ENCODE assay signal across 8 cellular contexts in genomic region chr3:11236588-11237461, GRCh38. TPM values are rescaled to one million over a fixed set of nuclear protein-coding genes. Genes with fewer than 3 reads are reported as not detected.
DNase-seq lines count a peak whose midpoint lies in the region; ATAC-seq, FAIRE-seq and TF ChIP-seq lines count a peak whose summit lies in the region.

No MANE protein-coding gene starts in this region.

- intact Hi-C loops in endothelial cell of umbilical vein (cut with micrococcal nuclease) = loop anchor here (1.0 kb wide), 1 partner anchor 98 kb away; no protein-coding TSS in a partner anchor

- peak; percentile 57 for DNase-seq in BE2C
- peak; percentile 84 for DNase-seq in NCI-H345 (lab: John Stamatoyannopoulos, UW)
- peak; percentile 49 to 72 for DNase-seq in activated CD8-positive, alpha-beta memory T cell treated with anti-CD3 and anti-CD28 coated beads for 1 hour (ENCODE audit: extremely low read depth in 1 of 2, low read depth in 1 of 2)
- DNase-seq in endothelial cell of umbilical vein (ENCODE audit: low read depth, low spot score) = peak; percentile 61
- DNase-seq in naive B cell = peak; percentile 67
- peak; percentile 70 for DNase-seq in stimulated activated naive CD4-positive, alpha-beta T cell treated with Interleukin-2 at 50 U/mL for 16 hours (lab: John Stamatoyannopoulos, UW)
- DNase-seq in putamen (ENCODE audit: low spot score) = no peak

- H3K4me1 Mint-ChIP-seq in naive B cell = no peaks in the 10 kb centered on the region

- BruUV-seq in endothelial cell of umbilical vein (replicated peaks; lab: Mats Ljungman, UMichigan) = no TSS peak

- no peak overlapping the region for H3K27ac Mint-ChIP-seq in naive B cell

- H4K20me1 ChIP-seq in endothelial cell of umbilical vein (replicated peaks; ENCODE audit: control insufficient read depth, extremely low read depth, insufficient read depth, low read length) = no peaks in the 10 kb centered on the region

- peak overlapping the region; percentile 9 for H3K9ac ChIP-seq in endothelial cell of umbilical vein (replicated peaks; ENCODE audit: extremely low read depth, insufficient read depth, low read length)

- peak; percentile 49 for ATAC-seq in GM21576 (IDR thresholded peaks at IDR 0.05; ENCODE audit: unreplicated experiment)
- ATAC-seq in naive B cell (ENCODE audit: low read depth in 2 of 2) = peak; percentile 69 to 85

- POLR2A ChIA-PET in endothelial cell of umbilical vein (lab: Charles Lee) = no interaction called here

- H3K36me3 ChIP-seq in BE2C (no peaks in the 10 kb centered on the region), endothelial cell of umbilical vein (ENCODE audit: control insufficient read depth in 2 of 2, extremely low read depth in 1 of 2, insufficient read depth in 2 of 2, low read length in 2 of 2) (peaks cover 0 to 4% of the 10 kb centered on the region in 2 experiments)

- H3K27ac ChIP-seq in endothelial cell of umbilical vein (ENCODE audit: insufficient read depth, low read depth, low read length) = peak overlapping the region; percentile 40

- dilution Hi-C loops in endothelial cell of umbilical vein (cut with MboI; ENCODE audit: extremely low pct_ligation_motif_present, low sequenced_read_pairs) = no loop called here

- TF ChIP-seq POLR2A in endothelial cell of umbilical vein (IDR thresholded peaks at IDR 0.05; ENCODE audit: low read depth, low read length) = no peak

- no peaks in the 10 kb centered on the region for H3K9me1 ChIP-seq in endothelial cell of umbilical vein (replicated peaks; ENCODE audit: control insufficient read depth, extremely low read depth, insufficient read depth, low read length)

- peaks cover 15 to 29% (median 23%) of the 10 kb centered on the region in 3 donors for H3K27me3 Mint-ChIP-seq in naive B cell

- no peaks in the 10 kb centered on the region for H3K36me3 Mint-ChIP-seq in naive B cell

- no peak overlapping the region for H2AFZ ChIP-seq in endothelial cell of umbilical vein (ENCODE audit: low read depth, low read length)

- H3K4me1 ChIP-seq in BE2C (no peaks in the 10 kb centered on the region), endothelial cell of umbilical vein (ENCODE audit: control insufficient read depth, extremely low read depth, insufficient read depth, low read length) (peaks cover 23% of the 10 kb centered on the region)

- H3K79me2 ChIP-seq in endothelial cell of umbilical vein (ENCODE audit: control insufficient read depth, insufficient read depth, low read length) = peaks cover 45% of the 10 kb centered on the region

- H3K9me3 Mint-ChIP-seq in naive B cell = peaks cover 0 to 12% (median 1%) of the 10 kb centered on the region in 7 donors

- TF ChIP-seq CTCF in BE2C (IDR thresholded peaks at IDR 0.05; ENCODE audit: low read depth, low read length) = peak; percentile 68
- peak; percentile 75 to 78 for TF ChIP-seq CTCF in endothelial cell of umbilical vein (IDR thresholded peaks at IDR 0.05; ENCODE audit: extremely low read depth in 1 of 2, insufficient read depth in 1 of 2, low read depth in 1 of 2, low read length in 2 of 2)

- FAIRE-seq in endothelial cell of umbilical vein (lab: Jason Lieb, UNC) = peak; percentile 35

- H3K27me3 ChIP-seq in BE2C (no peaks in the 10 kb centered on the region), endothelial cell of umbilical vein (ENCODE audit: control insufficient read depth in 2 of 2, insufficient read depth in 2 of 2, low read length in 2 of 2) (no peaks in the 10 kb centered on the region)

- CTCF ChIA-PET in endothelial cell of umbilical vein (lab: Charles Lee) = interaction anchor here (0.7 to 3.7 kb wide), 10 partner anchors 8 to 98 kb away, joined by 3 to 36 read pairs (median 6); partner anchors contain the start of genes ATG7 and HRH1

- H3K4me3 ChIP-seq in BE2C (ENCODE audit: low read depth, low read length) (no peak overlapping the region), endothelial cell of umbilical vein (replicated peaks in 1 of 3; ENCODE audit: insufficient read depth in 1 of 3, low read depth in 1 of 3, low read length in 3 of 3) (no peak overlapping the region)

- no peak overlapping the region for H3K4me3 Mint-ChIP-seq in naive B cell

- peak overlapping the region; percentile 5 for H3K4me2 ChIP-seq in endothelial cell of umbilical vein (ENCODE audit: insufficient read depth, low read length)

- H3K9me3 ChIP-seq in BE2C (no peaks in the 10 kb centered on the region), endothelial cell of umbilical vein (replicated peaks; ENCODE audit: control insufficient read depth, insufficient read depth, low read length) (no peaks in the 10 kb centered on the region)

TF ChIP-seq in endothelial cell of umbilical vein, 7 proteins besides CTCF, POLR2A, EP300 and RAD21:
- TF ChIP-seq MAX (IDR thresholded peaks at IDR 0.05; ENCODE audit: insufficient read depth, insufficient read length) (no peak), EZH2 (IDR thresholded peaks at IDR 0.05; ENCODE audit: borderline replicate concordance, low read depth, low read length, severe bottlenecking) (no peak), POLR2AphosphoS5 (IDR thresholded peaks at IDR 0.05; ENCODE audit: insufficient read depth, low read depth, low read length) (no peak), MYC (IDR thresholded peaks at IDR 0.05; ENCODE audit: low read depth, low read length) (no peak)

RNA-seq across cellular contexts. Expression of gene ATG7, which starts 35.4 kb away (rescaled TPM):
- 7.4 TPM for polyA plus RNA-seq in BE2C (2012; ENCODE audit: insufficient read depth, insufficient read length, low read depth)
- 48.3 and 50.4 TPM in 2 replicates for total RNA-seq in endothelial cell of umbilical vein
- polyA plus RNA-seq in endothelial cell of umbilical vein = 30.8 and 37.8 TPM in 2 replicates
- 26.4 and 38.7 TPM in 2 replicates for polyA plus RNA-seq in endothelial cell of umbilical vein (2011; cell fraction: cytosol; rRNA removed)
- polyA plus RNA-seq in endothelial cell of umbilical vein (2011; cell fraction: nucleus; rRNA removed) = 48.4 and 77.1 TPM in 2 replicates
- 22.9 and 36.6 TPM in 2 replicates for polyA plus RNA-seq in endothelial cell of umbilical vein (2012)
- polyA minus RNA-seq in endothelial cell of umbilical vein = 58.7 and 82.4 TPM in 2 replicates
- polyA minus RNA-seq in endothelial cell of umbilical vein (2011; cell fraction: cytosol; rRNA and poly(A)+ RNA removed) = 15.8 TPM
- polyA minus RNA-seq in endothelial cell of umbilical vein (2011; cell fraction: nucleus; rRNA and poly(A)+ RNA removed) = 65.6 and 115 TPM in 2 replicates
- 10 to 100 TPM; 15.5 to 36.9 (median 18.4) TPM for polyA plus RNA-seq in naive B cell (ENCODE audit: low read depth in 6 of 6)
